Comparison of ENCODE assay signal across 8 cellular contexts in the genomic region with DNA sequence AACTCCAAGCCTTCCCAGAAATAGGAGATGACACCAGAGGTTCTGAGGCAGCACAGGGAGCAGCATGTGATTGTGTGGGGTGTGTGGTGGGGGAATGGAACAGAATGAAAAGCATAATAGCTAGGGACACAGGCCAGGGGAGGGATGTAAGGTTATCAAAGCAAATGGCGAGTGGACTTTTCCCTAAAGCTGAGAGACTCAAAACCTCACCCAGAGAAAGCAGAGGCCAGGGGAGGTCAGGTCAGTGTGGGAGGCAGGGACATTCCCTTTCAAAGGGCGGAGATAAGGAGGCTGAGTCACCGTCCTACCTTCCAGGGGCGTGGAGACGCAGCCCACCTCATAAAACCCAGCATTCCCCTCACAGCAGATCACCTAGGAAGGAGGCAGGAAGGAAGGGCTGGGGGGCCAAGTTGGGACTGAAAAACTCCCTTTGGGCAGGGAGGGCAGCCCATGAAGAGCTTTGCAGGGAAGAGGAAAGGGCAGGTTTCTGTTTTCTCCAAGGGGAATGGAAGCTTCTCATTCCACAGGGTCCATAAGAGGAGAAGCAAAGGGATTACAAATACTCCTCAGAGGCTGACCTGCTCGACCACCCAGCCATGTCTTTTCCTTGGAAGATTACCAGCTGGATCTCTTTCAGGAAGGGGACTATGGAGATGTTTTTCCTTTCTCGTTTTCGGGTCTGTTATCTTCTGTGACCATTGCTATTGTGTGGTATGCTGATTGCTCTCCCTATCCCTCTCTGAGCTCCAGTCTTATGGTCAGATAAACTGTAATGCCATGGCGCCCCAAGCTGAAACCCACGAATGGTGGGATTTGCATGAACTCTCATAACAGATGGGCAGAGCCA. TPM values are rescaled to one million over a fixed set of nuclear protein-coding genes. Genes with fewer than 3 reads are reported as not detected.
DNase-seq lines count a peak whose midpoint lies in the region; ATAC-seq and TF ChIP-seq lines count a peak whose summit lies in the region.
"Had no signal": no experiment of that assay in that cellular context is flagged by ENCODE, and none has a peak within 500 bp of the region (broad histone marks: within the 10 kb centered on the region; RNA-seq: fewer than 3 reads in every experiment).

No MANE protein-coding gene starts in this region.

- no peak for TF ChIP-seq CTCF in suprapubic skin (IDR thresholded peaks at IDR 0.05)

- no peaks in the 10 kb centered on the region for H3K4me1 ChIP-seq in suprapubic skin

- no peak for DNase-seq in activated T-cell treated with anti-CD3 and anti-CD28 coated beads, Interleukin-2, amount 50 U/mL, for 72 hours
- no peak for DNase-seq in activated T-cell treated with anti-CD3 and anti-CD28 coated beads for 4 hours
- DNase-seq in immature natural killer cell, result no peak
- no peak for DNase-seq in NCI-H146 treated with DMSO at 0.1 percent for 48 hours (lab: John Stamatoyannopoulos, UW; ENCODE audit: unreplicated experiment)
- no peak for DNase-seq in suprapubic skin (ENCODE audit: low spot score in 2 of 2)
- DNase-seq: effector memory CD8-positive, alpha-beta T cell; NCI-H1417 treated with DMSO at 0.1 percent for 48 hours had no signal

- no peak overlapping the region for H3K4me3 Mint-ChIP-seq in activated T-cell treated with anti-CD3 and anti-CD28 coated beads, Interleukin-2, amount 50 U/mL, for 72 hours
- no peak overlapping the region for H3K4me3 Mint-ChIP-seq in immature natural killer cell
- H3K4me3 Mint-ChIP-seq in stimulated activated naive CD8-positive, alpha-beta T cell treated with anti-CD3 and anti-CD28 coated beads, Interleukin-15, Interleukin-2, amounts not matched to agents 100 ng/mL and 50 ng/mL, for 24 hours, result no peak overlapping the region
- H3K4me3 Mint-ChIP-seq: effector memory CD8-positive, alpha-beta T cell had no signal

- ATAC-seq in activated T-cell treated with anti-CD3 and anti-CD28 coated beads, Interleukin-2, amount 50 U/mL, for 72 hours (replicated peaks in 1 of 2), result no peak
- ATAC-seq: effector memory CD8-positive, alpha-beta T cell had no signal

- TF ChIP-seq POLR2A in suprapubic skin (IDR thresholded peaks at IDR 0.05), result no peak

- H3K9me3 Mint-ChIP-seq in activated T-cell treated with anti-CD3 and anti-CD28 coated beads, Interleukin-2, amount 50 U/mL, for 72 hours, result no peaks in the 10 kb centered on the region
- no peaks in the 10 kb centered on the region for H3K9me3 Mint-ChIP-seq in immature natural killer cell
- H3K9me3 Mint-ChIP-seq in stimulated activated naive CD8-positive, alpha-beta T cell treated with anti-CD3 and anti-CD28 coated beads, Interleukin-15, Interleukin-2, amounts not matched to agents 100 ng/mL and 50 ng/mL, for 24 hours, result no peaks in the 10 kb centered on the region
- H3K9me3 Mint-ChIP-seq: effector memory CD8-positive, alpha-beta T cell had no signal

- H3K27me3 ChIP-seq in suprapubic skin, result no peaks in the 10 kb centered on the region

- 65% methylated on average over 10 of the region's 10 CpGs for WGBS in suprapubic skin

- H3K9me3 ChIP-seq in suprapubic skin, result no peaks in the 10 kb centered on the region

- H3K4me1 Mint-ChIP-seq in activated T-cell treated with anti-CD3 and anti-CD28 coated beads, Interleukin-2, amount 50 U/mL, for 72 hours (ENCODE audit: low read depth), result peaks cover 10% of the 10 kb centered on the region
- H3K4me1 Mint-ChIP-seq in immature natural killer cell, result no peaks in the 10 kb centered on the region
- H3K4me1 Mint-ChIP-seq in stimulated activated naive CD8-positive, alpha-beta T cell treated with anti-CD3 and anti-CD28 coated beads, Interleukin-15, Interleukin-2, amounts not matched to agents 100 ng/mL and 50 ng/mL, for 24 hours (ENCODE audit: low read depth), result peaks cover 16% of the 10 kb centered on the region

- TF ChIP-seq EP300 in suprapubic skin (IDR thresholded peaks at IDR 0.05), result no peak

- H3K36me3 Mint-ChIP-seq in activated T-cell treated with anti-CD3 and anti-CD28 coated beads, Interleukin-2, amount 50 U/mL, for 72 hours (ENCODE audit: insufficient read depth in 2 of 2), result peaks cover 0 to 8% of the 10 kb centered on the region in 2 donors
- H3K36me3 Mint-ChIP-seq in immature natural killer cell, result peaks cover 14 to 42% (median 16%) of the 10 kb centered on the region in 3 donors
- peaks cover 41% of the 10 kb centered on the region for H3K36me3 Mint-ChIP-seq in stimulated activated naive CD8-positive, alpha-beta T cell treated with anti-CD3 and anti-CD28 coated beads, Interleukin-15, Interleukin-2, amounts not matched to agents 100 ng/mL and 50 ng/mL, for 24 hours (ENCODE audit: low read depth)

- peak overlapping the region; percentile 29 for H3K27ac Mint-ChIP-seq in activated T-cell treated with anti-CD3 and anti-CD28 coated beads, Interleukin-2, amount 50 U/mL, for 72 hours
- H3K27ac Mint-ChIP-seq in immature natural killer cell, result peak overlapping the region in 4 of 6 donors; percentile 18 to 70 (median 34)
- peak overlapping the region; percentile 60 for H3K27ac Mint-ChIP-seq in stimulated activated naive CD8-positive, alpha-beta T cell treated with anti-CD3 and anti-CD28 coated beads, Interleukin-15, Interleukin-2, amounts not matched to agents 100 ng/mL and 50 ng/mL, for 24 hours

- H3K27ac ChIP-seq in suprapubic skin, result no peak overlapping the region

- H3K27me3 Mint-ChIP-seq in activated T-cell treated with anti-CD3 and anti-CD28 coated beads, Interleukin-2, amount 50 U/mL, for 72 hours (ENCODE audit: low read depth), result no peaks in the 10 kb centered on the region
- H3K27me3 Mint-ChIP-seq in immature natural killer cell (ENCODE audit: low read depth in 3 of 3), result peaks cover 0 to 3% (median 2%) of the 10 kb centered on the region in 3 donors
- H3K27me3 Mint-ChIP-seq in stimulated activated naive CD8-positive, alpha-beta T cell treated with anti-CD3 and anti-CD28 coated beads, Interleukin-15, Interleukin-2, amounts not matched to agents 100 ng/mL and 50 ng/mL, for 24 hours, result no peaks in the 10 kb centered on the region
- H3K27me3 Mint-ChIP-seq: effector memory CD8-positive, alpha-beta T cell had no signal

- no peak overlapping the region for H3K4me3 ChIP-seq in suprapubic skin

- H3K36me3 ChIP-seq in suprapubic skin, result peaks cover 99% of the 10 kb centered on the region

RNA-seq across cellular contexts. Expression of a gene that starts 9.6 kb away (rescaled TPM):
- total RNA-seq in activated T-cell treated with anti-CD3 and anti-CD28 coated beads, Interleukin-2, amount 50 U/mL, for 72 hours, result 1 to 10 TPM; 2.3 to 6.9 TPM
- polyA plus RNA-seq in immature natural killer cell, result 1 to 10 TPM; 4.6 to 9.7 (median 6.1) TPM
- total RNA-seq in suprapubic skin, result 1 to 10 TPM in 1 of 4 donors, under 1 TPM in 1, not detected in 2; 0.73 to 5.1 TPM

RNA-seq across cellular contexts. Expression of a gene that starts 12.7 kb away (rescaled TPM):
- 10 to 100 TPM; 48.9 TPM for total RNA-seq in activated T-cell treated with anti-CD3 and anti-CD28 coated beads, Interleukin-2, amount 50 U/mL, for 72 hours
- 10 to 100 TPM; 43.6 to 53.7 (median 47.0) TPM for polyA plus RNA-seq in immature natural killer cell
- total RNA-seq in suprapubic skin, result 10 to 100 TPM; 49.4 to 68.2 (median 57.3) TPM

RNA-seq across cellular contexts. Expression of a gene that starts 16.2 kb away (rescaled TPM):
- not detected for total RNA-seq in activated T-cell treated with anti-CD3 and anti-CD28 coated beads, Interleukin-2, amount 50 U/mL, for 72 hours
- 1 to 10 TPM in 1 of 3 donors, not detected in 2; 2.5 TPM for polyA plus RNA-seq in immature natural killer cell
- total RNA-seq in suprapubic skin, result not detected

RNA-seq across cellular contexts. Expression of a gene that starts 20.7 kb away (rescaled TPM):
- 10 to 100 TPM; 21.3 to 26.9 TPM for total RNA-seq in activated T-cell treated with anti-CD3 and anti-CD28 coated beads, Interleukin-2, amount 50 U/mL, for 72 hours
- polyA plus RNA-seq in immature natural killer cell, result 1 to 10 TPM in 1 of 3 donors, under 1 TPM in 2; 0.44 to 1.8 (median 0.47) TPM
- 10 to 100 TPM; 11.4 to 63.7 (median 13.9) TPM for total RNA-seq in suprapubic skin

RNA-seq across cellular contexts. Expression of a gene that starts 24.6 kb away (rescaled TPM):
- 100 to 1,000 TPM; 208 to 209 TPM for total RNA-seq in activated T-cell treated with anti-CD3 and anti-CD28 coated beads, Interleukin-2, amount 50 U/mL, for 72 hours
- 100 to 1,000 TPM; 253 to 291 (median 289) TPM for polyA plus RNA-seq in immature natural killer cell
- 100 to 1,000 TPM; 381 to 429 (median 403) TPM for total RNA-seq in suprapubic skin
